In the genomic region with DNA sequence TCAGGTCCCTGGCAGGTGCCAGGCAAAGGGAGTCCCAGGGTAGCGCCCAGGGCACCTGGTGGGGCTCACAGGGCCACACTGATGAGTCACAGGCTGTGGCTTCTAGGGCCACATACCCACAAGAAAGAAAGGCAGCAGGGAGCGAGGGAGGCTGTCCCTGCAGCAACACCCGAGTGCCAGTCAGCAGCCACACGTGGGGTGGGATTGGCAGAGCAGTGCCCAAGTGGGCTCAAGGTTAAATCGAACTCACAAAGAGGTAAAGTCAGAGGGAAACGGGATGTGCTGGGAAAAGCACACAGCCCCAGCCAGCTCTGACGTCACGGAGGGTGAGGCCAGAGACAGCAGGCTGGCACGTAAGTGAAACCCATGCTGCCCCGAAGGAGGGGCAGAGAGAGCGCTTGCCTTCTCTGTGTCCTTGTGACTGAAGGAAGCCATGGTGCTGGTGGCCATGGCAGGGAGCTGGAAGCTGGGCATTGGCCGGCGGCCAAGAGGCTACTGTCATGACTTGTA, we compare ENCODE assay signal across 1 cellular context.
TF ChIP-seq lines count a peak whose summit lies in the region.

No MANE protein-coding gene starts in this region.

TF ChIP-seq in H1, 55 proteins besides CTCF, POLR2A, EP300 and RAD21:
- TF ChIP-seq SIRT6 (IDR thresholded peaks at IDR 0.05; ENCODE audit: low read length): no peak
- TF ChIP-seq, protein P1, sequence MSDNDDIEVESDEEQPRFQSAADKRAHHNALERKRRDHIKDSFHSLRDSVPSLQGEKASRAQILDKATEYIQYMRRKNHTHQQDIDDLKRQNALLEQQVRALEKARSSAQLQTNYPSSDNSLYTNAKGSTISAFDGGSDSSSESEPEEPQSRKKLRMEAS (IDR thresholded peaks at IDR 0.05): no peak
- no peak for TF ChIP-seq RFX5 (IDR thresholded peaks at IDR 0.05; ENCODE audit: borderline replicate concordance, low read depth, low read length)
- no peak for TF ChIP-seq CREB1 (IDR thresholded peaks at IDR 0.05)
- no peak for TF ChIP-seq KDM4A (IDR thresholded peaks at IDR 0.05; ENCODE audit: low read depth, low read length, severe bottlenecking)
